In genomic region chr13:48600374-48601364, GRCh38 we compare ENCODE assay signal across 13 cellular contexts. TPM values are rescaled to one million over a fixed set of nuclear protein-coding genes. Genes with fewer than 3 reads are reported as not detected.
DNase-seq lines count a peak whose midpoint lies in the region; ATAC-seq and TF ChIP-seq lines count a peak whose summit lies in the region.
"Had no signal": no experiment of that assay in that cellular context is flagged by ENCODE, and none has a peak within 500 bp of the region (broad histone marks: within the 10 kb centered on the region; RNA-seq: fewer than 3 reads in every experiment).

No MANE protein-coding gene starts in this region.

- CTCF ChIA-PET in activated CD4-positive, alpha-beta T cell treated with anti-CD3 and anti-CD28 coated beads for 36 hours (lab: Charles Lee) = interaction anchor here (0.5 to 1.4 kb wide), 5 partner anchors 167 to 529 kb away, joined by 3 to 4 read pairs (median 3); no protein-coding TSS in a partner anchor
- CTCF ChIA-PET in activated CD8-positive, alpha-beta T cell treated with anti-CD3 and anti-CD28 coated beads for 36 hours (lab: Charles Lee) = interaction anchor here (0.9 to 11.7 kb wide), 2 partner anchors 131 to 167 kb away, joined by 5 to 92 read pairs; no protein-coding TSS in a partner anchor

- peak overlapping the region; percentile 35 for H3K4me2 ChIP-seq in smooth muscle cell

- no peaks in the 10 kb centered on the region for H3K9me3 Mint-ChIP-seq in activated CD4-positive, alpha-beta T cell treated with anti-CD3 and anti-CD28 coated beads for 36 hours (ENCODE audit: low read depth)
- H3K9me3 Mint-ChIP-seq in activated CD8-positive, alpha-beta T cell treated with anti-CD3 and anti-CD28 coated beads for 36 hours = no peaks in the 10 kb centered on the region

- no peak overlapping the region for H3K9ac ChIP-seq in smooth muscle cell (ENCODE audit: low read depth)

- H3K27ac Mint-ChIP-seq in activated CD4-positive, alpha-beta T cell treated with anti-CD3 and anti-CD28 coated beads for 36 hours = no peak overlapping the region
- H3K27ac Mint-ChIP-seq in activated CD8-positive, alpha-beta T cell treated with anti-CD3 and anti-CD28 coated beads for 36 hours = no peak overlapping the region
- H3K27ac Mint-ChIP-seq: B cell had no signal

- H3K27me3 Mint-ChIP-seq in activated CD4-positive, alpha-beta T cell treated with anti-CD3 and anti-CD28 coated beads for 36 hours = no peaks in the 10 kb centered on the region
- peaks cover 2% of the 10 kb centered on the region for H3K27me3 Mint-ChIP-seq in activated CD8-positive, alpha-beta T cell treated with anti-CD3 and anti-CD28 coated beads for 36 hours

- no peak for DNase-seq in activated CD4-positive, alpha-beta T cell treated with anti-CD3 and anti-CD28 coated beads for 36 hours
- no peak for DNase-seq in activated CD4-positive, alpha-beta T cell treated with anti-CD3 and anti-CD28 coated beads for 48 hours
- no peak for DNase-seq in activated CD8-positive, alpha-beta T cell treated with anti-CD3 and anti-CD28 coated beads for 36 hours
- peak in 1 of 3 donors; percentile 55 for DNase-seq in right cardiac atrium
- no peak for DNase-seq in smooth muscle cell (lab: John Stamatoyannopoulos, UW; ENCODE audit: unreplicated experiment)
- DNase-seq in RPMI8226 = no peak
- DNase-seq: activated T-cell treated with anti-CD3 and anti-CD28 coated beads for 4 hours, NCI-H2029 treated with DMSO at 0.1 percent for 48 hours, small intestine had no signal

- H3K4me3 Mint-ChIP-seq in activated CD4-positive, alpha-beta T cell treated with anti-CD3 and anti-CD28 coated beads for 36 hours = no peak overlapping the region
- H3K4me3 Mint-ChIP-seq in activated CD8-positive, alpha-beta T cell treated with anti-CD3 and anti-CD28 coated beads for 36 hours = no peak overlapping the region
- H3K4me3 Mint-ChIP-seq: B cell had no signal

- no peaks in the 10 kb centered on the region for H3K79me2 ChIP-seq in smooth muscle cell (ENCODE audit: low read depth)

- H3K9me3 ChIP-seq in right cardiac atrium (ENCODE audit: control insufficient read depth, low read length) = no peaks in the 10 kb centered on the region
- H3K9me3 ChIP-seq in smooth muscle cell (replicated peaks; ENCODE audit: low read depth) = no peaks in the 10 kb centered on the region

- H3K27me3 ChIP-seq in right cardiac atrium (ENCODE audit: control insufficient read depth, insufficient read depth) (no peaks in the 10 kb centered on the region), smooth muscle cell (ENCODE audit: low read depth) (no peaks in the 10 kb centered on the region)

- peak; percentile 19 for ATAC-seq in activated CD4-positive, alpha-beta T cell treated with anti-CD3 and anti-CD28 coated beads for 36 hours
- peak; percentile 27 for ATAC-seq in activated CD8-positive, alpha-beta T cell treated with anti-CD3 and anti-CD28 coated beads for 36 hours
- peak; percentile 54 to 64 for ATAC-seq in right cardiac atrium
- ATAC-seq in HG03521 (IDR thresholded peaks at IDR 0.05; ENCODE audit: unreplicated experiment) = no peak
- no peak for ATAC-seq in HG03135 (IDR thresholded peaks at IDR 0.05; ENCODE audit: unreplicated experiment)

- peaks cover 6% of the 10 kb centered on the region for H3K4me1 Mint-ChIP-seq in activated CD4-positive, alpha-beta T cell treated with anti-CD3 and anti-CD28 coated beads for 36 hours
- peaks cover 6% of the 10 kb centered on the region for H3K4me1 Mint-ChIP-seq in activated CD8-positive, alpha-beta T cell treated with anti-CD3 and anti-CD28 coated beads for 36 hours (ENCODE audit: low read depth)
- H3K4me1 Mint-ChIP-seq: B cell had no signal

- H3K4me3 ChIP-seq in right cardiac atrium (ENCODE audit: low read length) (no peak overlapping the region), smooth muscle cell (no peak overlapping the region)
- H3K4me3 ChIP-seq: coronary artery had no signal

- POLR2A ChIA-PET in activated CD4-positive, alpha-beta T cell treated with anti-CD3 and anti-CD28 coated beads for 36 hours (lab: Charles Lee) = interaction anchor here (0.6 kb wide), 2 partner anchors 102 to 167 kb away, joined by 5 to 8 read pairs; no protein-coding TSS in a partner anchor
- POLR2A ChIA-PET in activated CD8-positive, alpha-beta T cell treated with anti-CD3 and anti-CD28 coated beads for 36 hours (lab: Charles Lee) = interaction anchor here (0.6 kb wide), 1 partner anchor 17 kb away, joined by 3 read pairs; no protein-coding TSS in a partner anchor

- H3F3A ChIP-seq in smooth muscle cell (ENCODE audit: low read depth) = peaks cover 7% of the 10 kb centered on the region

- no peak for TF ChIP-seq CTCF in activated CD8-positive, alpha-beta T cell treated with anti-CD3 and anti-CD28 coated beads for 36 hours (IDR thresholded peaks at IDR 0.05)
- TF ChIP-seq CTCF in smooth muscle cell (IDR thresholded peaks at IDR 0.05; ENCODE audit: borderline replicate concordance, insufficient read depth, poor library complexity, severe bottlenecking) = no peak

- intact Hi-C loops in activated CD4-positive, alpha-beta T cell treated with anti-CD3 and anti-CD28 coated beads for 36 hours (cut with DNase I, micrococcal nuclease) = no loop called here
- intact Hi-C loops in activated CD8-positive, alpha-beta T cell treated with anti-CD3 and anti-CD28 coated beads for 36 hours (cut with micrococcal nuclease) = no loop called here
- intact Hi-C loops in right cardiac atrium (cut with DNase I) = no loop called here

- H4K20me1 ChIP-seq in smooth muscle cell (ENCODE audit: low read depth) = no peaks in the 10 kb centered on the region

- H3K36me3 Mint-ChIP-seq in activated CD4-positive, alpha-beta T cell treated with anti-CD3 and anti-CD28 coated beads for 36 hours (ENCODE audit: low read depth) = no peaks in the 10 kb centered on the region
- H3K36me3 Mint-ChIP-seq in activated CD8-positive, alpha-beta T cell treated with anti-CD3 and anti-CD28 coated beads for 36 hours (ENCODE audit: low read depth) = no peaks in the 10 kb centered on the region

- WGBS in right cardiac atrium = 33% methylated on average over 5 of the region's 5 CpGs
- 14% methylated on average over 5 of the region's 5 CpGs for WGBS in smooth muscle cell (ENCODE audit: low lambda C conversion rate)

- peaks cover 2% of the 10 kb centered on the region for H3K4me1 ChIP-seq in right cardiac atrium (ENCODE audit: control insufficient read depth, insufficient read depth, low read length)
- H3K4me1 ChIP-seq in smooth muscle cell (ENCODE audit: low read depth) = peaks cover 6% of the 10 kb centered on the region

- peak overlapping the region; percentile 29 for H2AFZ ChIP-seq in smooth muscle cell (ENCODE audit: low read depth)

- no peak overlapping the region for H3K27ac ChIP-seq in right cardiac atrium (ENCODE audit: low read length)
- peak overlapping the region; percentile 52 for H3K27ac ChIP-seq in smooth muscle cell (ENCODE audit: low read depth)
- H3K27ac ChIP-seq: coronary artery had no signal

- no peaks in the 10 kb centered on the region for H3K36me3 ChIP-seq in smooth muscle cell (ENCODE audit: low read depth)

RNA-seq across cellular contexts. Expression of gene CYSLTR2, which starts 53.1 kb away (rescaled TPM):
- total RNA-seq in activated CD4-positive, alpha-beta T cell treated with anti-CD3 and anti-CD28 coated beads for 36 hours = 1 to 10 TPM; 2.2 to 2.5 TPM
- 1 to 10 TPM; 1.1 to 1.5 TPM for total RNA-seq in activated CD8-positive, alpha-beta T cell treated with anti-CD3 and anti-CD28 coated beads for 36 hours
- total RNA-seq in right cardiac atrium (10 to 100 TPM in 2 of 4 donors, 1 to 10 TPM in 2; 6.8 to 12.6 (median 9.9) TPM), smooth muscle cell (0.45 and 0.54 TPM in 2 replicates)
- polyA plus RNA-seq in right cardiac atrium (7.9 TPM), smooth muscle cell (0.06 and 0.71 TPM in 2 replicates)
- total RNA-seq: B cell had no signal

Comparison
In these comparisons a context has a peak if more than half of its experiments do, and no peak if none do; other contexts are left out.
1. ATAC-seq: peak in activated CD4-positive, alpha-beta T cell treated with anti-CD3 and anti-CD28 coated beads for 36 hours (single experiment), activated CD8-positive, alpha-beta T cell treated with anti-CD3 and anti-CD28 coated beads for 36 hours (single experiment) and right cardiac atrium (2 of 2); none in HG03521 (single experiment) and HG03135 (single experiment).